Comparison of ENCODE assay signal across 2 cellular contexts in the genomic region with DNA sequence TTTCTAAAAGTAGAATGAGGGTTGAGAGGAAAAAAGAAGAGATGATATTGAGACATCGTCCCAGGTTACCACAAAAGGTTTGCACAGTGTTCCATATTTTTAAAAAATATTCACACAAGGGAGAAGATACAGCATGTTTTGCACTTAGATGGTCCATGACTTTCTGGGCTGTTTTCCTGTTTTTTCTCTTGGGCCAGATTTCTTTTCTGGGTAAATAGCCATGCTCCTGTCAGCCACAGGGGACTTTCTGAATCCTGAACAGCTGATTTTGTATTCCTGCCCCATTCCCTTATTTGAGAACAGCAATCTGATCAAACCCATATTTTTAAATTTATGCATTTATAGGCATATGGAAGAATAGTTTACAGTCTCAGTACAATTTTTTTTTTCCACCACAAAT.
TF ChIP-seq lines count a peak whose summit lies in the region.

No MANE protein-coding gene starts in this region.

TF ChIP-seq in SK-N-SH, 30 proteins besides CTCF, POLR2A, EP300 and RAD21 (continued from another document):
- TF ChIP-seq, protein P1, sequence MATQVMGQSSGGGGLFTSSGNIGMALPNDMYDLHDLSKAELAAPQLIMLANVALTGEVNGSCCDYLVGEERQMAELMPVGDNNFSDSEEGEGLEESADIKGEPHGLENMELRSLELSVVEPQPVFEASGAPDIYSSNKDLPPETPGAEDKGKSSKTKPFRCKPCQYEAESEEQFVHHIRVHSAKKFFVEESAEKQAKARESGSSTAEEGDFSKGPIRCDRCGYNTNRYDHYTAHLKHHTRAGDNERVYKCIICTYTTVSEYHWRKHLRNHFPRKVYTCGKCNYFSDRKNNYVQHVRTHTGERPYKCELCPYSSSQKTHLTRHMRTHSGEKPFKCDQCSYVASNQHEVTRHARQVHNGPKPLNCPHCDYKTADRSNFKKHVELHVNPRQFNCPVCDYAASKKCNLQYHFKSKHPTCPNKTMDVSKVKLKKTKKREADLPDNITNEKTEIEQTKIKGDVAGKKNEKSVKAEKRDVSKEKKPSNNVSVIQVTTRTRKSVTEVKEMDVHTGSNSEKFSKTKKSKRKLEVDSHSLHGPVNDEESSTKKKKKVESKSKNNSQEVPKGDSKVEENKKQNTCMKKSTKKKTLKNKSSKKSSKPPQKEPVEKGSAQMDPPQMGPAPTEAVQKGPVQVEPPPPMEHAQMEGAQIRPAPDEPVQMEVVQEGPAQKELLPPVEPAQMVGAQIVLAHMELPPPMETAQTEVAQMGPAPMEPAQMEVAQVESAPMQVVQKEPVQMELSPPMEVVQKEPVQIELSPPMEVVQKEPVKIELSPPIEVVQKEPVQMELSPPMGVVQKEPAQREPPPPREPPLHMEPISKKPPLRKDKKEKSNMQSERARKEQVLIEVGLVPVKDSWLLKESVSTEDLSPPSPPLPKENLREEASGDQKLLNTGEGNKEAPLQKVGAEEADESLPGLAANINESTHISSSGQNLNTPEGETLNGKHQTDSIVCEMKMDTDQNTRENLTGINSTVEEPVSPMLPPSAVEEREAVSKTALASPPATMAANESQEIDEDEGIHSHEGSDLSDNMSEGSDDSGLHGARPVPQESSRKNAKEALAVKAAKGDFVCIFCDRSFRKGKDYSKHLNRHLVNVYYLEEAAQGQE (IDR thresholded peaks at IDR 0.05; ENCODE audit: low read depth, low read length): no peak
- TF ChIP-seq TAF1 (IDR thresholded peaks at IDR 0.05; ENCODE audit: borderline replicate concordance, low read depth, low read length) (no peak; the same call in 1 of the 2 replicates), JUND (IDR thresholded peaks at IDR 0.05) (no peak)
- TF ChIP-seq, protein P2, sequence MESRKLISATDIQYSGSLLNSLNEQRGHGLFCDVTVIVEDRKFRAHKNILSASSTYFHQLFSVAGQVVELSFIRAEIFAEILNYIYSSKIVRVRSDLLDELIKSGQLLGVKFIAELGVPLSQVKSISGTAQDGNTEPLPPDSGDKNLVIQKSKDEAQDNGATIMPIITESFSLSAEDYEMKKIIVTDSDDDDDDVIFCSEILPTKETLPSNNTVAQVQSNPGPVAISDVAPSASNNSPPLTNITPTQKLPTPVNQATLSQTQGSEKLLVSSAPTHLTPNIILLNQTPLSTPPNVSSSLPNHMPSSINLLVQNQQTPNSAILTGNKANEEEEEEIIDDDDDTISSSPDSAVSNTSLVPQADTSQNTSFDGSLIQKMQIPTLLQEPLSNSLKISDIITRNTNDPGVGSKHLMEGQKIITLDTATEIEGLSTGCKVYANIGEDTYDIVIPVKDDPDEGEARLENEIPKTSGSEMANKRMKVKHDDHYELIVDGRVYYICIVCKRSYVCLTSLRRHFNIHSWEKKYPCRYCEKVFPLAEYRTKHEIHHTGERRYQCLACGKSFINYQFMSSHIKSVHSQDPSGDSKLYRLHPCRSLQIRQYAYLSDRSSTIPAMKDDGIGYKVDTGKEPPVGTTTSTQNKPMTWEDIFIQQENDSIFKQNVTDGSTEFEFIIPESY (IDR thresholded peaks at IDR 0.05; ENCODE audit: borderline replicate concordance, low read depth): no peak

TF ChIP-seq in IMR-90, 13 proteins besides CTCF, POLR2A, EP300 and RAD21 (continued from another document):
- TF ChIP-seq MAFK (IDR thresholded peaks at IDR 0.05; ENCODE audit: low read depth, low read length) (no peak), CHD1 (IDR thresholded peaks at IDR 0.05; ENCODE audit: low read depth, low read length) (no peak)
